ENCODE assay signal across 12 cellular contexts in genomic region chr21:44969965-44970755, GRCh38. TPM values are rescaled to one million over a fixed set of nuclear protein-coding genes. Genes with fewer than 3 reads are reported as not detected.
DNase-seq lines count a peak whose midpoint lies in the region; ATAC-seq, FAIRE-seq and TF ChIP-seq lines count a peak whose summit lies in the region.
"Had no signal": no experiment of that assay in that cellular context is flagged by ENCODE, and none has a peak within 500 bp of the region (broad histone marks: within the 10 kb centered on the region; RNA-seq: fewer than 3 reads in every experiment).

No MANE protein-coding gene starts in this region.

- H3K4ac ChIP-seq in IMR-90 (ENCODE audit: low read depth, low read length) = peak overlapping the region; percentile 86

- H3K4me3 ChIP-seq in IMR-90 (ENCODE audit: insufficient read depth, low read depth, low read length) = no peak overlapping the region
- H3K4me3 ChIP-seq in GM12878 = no peak overlapping the region
- no peak overlapping the region for H3K4me3 ChIP-seq in effector memory CD4-positive, alpha-beta T cell (ENCODE audit: insufficient read depth, low read depth, low read length, poor library complexity, severe bottlenecking)

- no peak overlapping the region for H3K27ac Mint-ChIP-seq in activated T-helper 17 cell treated with anti-CD3 and anti-CD28 coated beads, Interleukin-2, amount 50 U/mL, for 72 hours

- H4K91ac ChIP-seq in IMR-90 (ENCODE audit: insufficient read depth, low read depth, low read length) = peak overlapping the region; percentile 78

- H3K4me2 ChIP-seq in IMR-90 (ENCODE audit: low read depth, low read length) (0 out of 2 replicates have a peak overlapping the region, but pooled peaks have one; percentile 13), GM12878 (ENCODE audit: control insufficient read depth, insufficient read depth) (no peak overlapping the region)

- peak overlapping the region; percentile 50; the same call in 1 of the 2 replicates for H3K23ac ChIP-seq in IMR-90 (ENCODE audit: low read depth, low read length)

- peak overlapping the region; percentile 94 for H2BK20ac ChIP-seq in IMR-90 (ENCODE audit: low read depth, low read length)

- ATAC-seq in IMR-90 (ENCODE audit: low read depth) (peak; percentile 63), GM12878 (no peak)
- ATAC-seq in activated T-helper 17 cell treated with anti-CD3 and anti-CD28 coated beads, Interleukin-2, amount 50 U/mL, for 72 hours (replicated peaks) = no peak

- BruUV-seq in IMR-90 (replicated peaks; lab: Mats Ljungman, UMichigan) = no TSS peak
- BruUV-seq in GM12878 (replicated peaks; lab: Mats Ljungman, UMichigan) = no TSS peak

- RAD21 ChIA-PET in GM12878 (lab: Charles Lee; ENCODE audit: unreplicated experiment) = interaction anchor here (1.7 to 1.9 kb wide), 2 partner anchors 158 to 168 kb away, joined by 4 to 6 read pairs; no protein-coding TSS in a partner anchor

- WGBS in IMR-90 (ENCODE audit: extremely low coverage in 2 of 2, insufficient read length in 1 of 2), 2 experiments = 55% methylated on average over 9 of the region's 24 CpGs; no CpG with 5 or more reads in 1 of the 2 experiments
- 92% methylated on average over 24 of the region's 24 CpGs for WGBS in GM12878 (ENCODE audit: insufficient coverage, insufficient replicate concordance, low lambda C conversion rate, missing lambda C conversion rate)

- H3K18ac ChIP-seq in IMR-90 (ENCODE audit: low read depth, low read length) = peak overlapping the region; percentile 46

- TF ChIP-seq CTCF in IMR-90 (conservative IDR thresholded peaks at IDR 0.05; ENCODE audit: low read depth, low read length) = no peak
- TF ChIP-seq CTCF in GM12878 (IDR thresholded peaks at IDR 0.05 in 2 of 3, conservative IDR thresholded peaks at IDR 0.05 in 1 of 3; ENCODE audit: control insufficient read depth in 2 of 3, extremely low read depth in 1 of 3, insufficient read depth in 1 of 3, low read depth in 3 of 3, low read length in 3 of 3) = no peak

- H2AFZ ChIP-seq in IMR-90 (replicated peaks; ENCODE audit: low read length, poor library complexity) (peak overlapping the region; percentile 73), GM12878 (ENCODE audit: control insufficient read depth, low read depth, low read length) (no peak overlapping the region)

- peak overlapping the region; percentile 85 for H2AK9ac ChIP-seq in IMR-90 (replicated peaks; ENCODE audit: low read depth, low read length, poor library complexity)

- peak overlapping the region; percentile 97 for H2BK120ac ChIP-seq in IMR-90 (ENCODE audit: low read depth, low read length)

- H2AK5ac ChIP-seq in IMR-90 (ENCODE audit: low read depth, low read length) = peak overlapping the region; percentile 73

- peak overlapping the region; percentile 87 for H3K14ac ChIP-seq in IMR-90 (replicated peaks; ENCODE audit: low read depth, low read length)

- intact Hi-C loops in IMR-90 (cut with micrococcal nuclease) (no loop called here), GM12878 (cut with micrococcal nuclease; ENCODE audit: unreplicated experiment) (no loop called here)

- POLR2A ChIA-PET in IMR-90 (lab: Charles Lee; ENCODE audit: unreplicated experiment) = no interaction called here
- POLR2A ChIA-PET in GM12878 (lab: Charles Lee) = no interaction called here

- DNase-seq in AG08395 (ENCODE audit: low spot score) (peak; percentile 19), IMR-90 (peak; percentile 87), GM12878 (ENCODE audit: low read depth, low spot score) (no peak), lung microvascular endothelial cell (ENCODE audit: low read depth in 2 of 2) (peak; percentile 43 to 50), middle frontal gyrus (ENCODE audit: extremely low spot score, low spot score) (no peak), NCI-H146 (lab: John Stamatoyannopoulos, UW) (no peak)
- DNase-seq in effector memory CD4-positive, alpha-beta T cell = no peak
- DNase-seq: activated CD8-positive, alpha-beta memory T cell treated with anti-CD3 and anti-CD28 coated beads for 24 hours; NCI-H1930 had no signal

- CTCF ChIA-PET in IMR-90 (lab: Yijun Ruan, JAX) (interaction anchor here (0.9 to 1.4 kb wide), 3 partner anchors 21 to 158 kb away, joined by 3 to 5 read pairs (median 4); no protein-coding TSS in a partner anchor), GM12878 (lab: Yijun Ruan, JAX) (interaction anchor here (1.3 kb wide), 1 partner anchor 168 kb away, joined by 3 read pairs; no protein-coding TSS in a partner anchor)

- dilution Hi-C loops in IMR-90 (cut with HindIII; ENCODE audit: low sequenced_read_pairs, unreplicated experiment) = no loop called here

- H4K20me1 ChIP-seq in IMR-90 (ENCODE audit: insufficient read depth, low read length) = peaks cover 3% of the 10 kb centered on the region; the same call in 1 of the 2 replicates
- H4K20me1 ChIP-seq in GM12878 (ENCODE audit: control insufficient read depth, insufficient read depth) = no peaks in the 10 kb centered on the region

- H3K9ac ChIP-seq in IMR-90 (ENCODE audit: low read depth, low read length) = no peak overlapping the region
- H3K9ac ChIP-seq in GM12878 (ENCODE audit: control insufficient read depth, insufficient read depth, low read length) = no peak overlapping the region

- no peak for TF ChIP-seq EP300 in GM12878 (IDR thresholded peaks at IDR 0.05; ENCODE audit: borderline replicate concordance in 1 of 2, control insufficient read depth in 1 of 2, low read depth in 2 of 2, low read length in 2 of 2)

- TF ChIP-seq POLR2A in IMR-90 (IDR thresholded peaks at IDR 0.05; ENCODE audit: low read depth, low read length) = 0 out of 2 replicates have a peak, but pooled peaks have one; percentile 9
- no peak for TF ChIP-seq POLR2A in GM12878 (IDR thresholded peaks at IDR 0.05; ENCODE audit: low read depth, low read length)

- H3K4me1 Mint-ChIP-seq in activated T-helper 17 cell treated with anti-CD3 and anti-CD28 coated beads, Interleukin-2, amount 50 U/mL, for 72 hours = peaks cover 4% of the 10 kb centered on the region

- peaks cover 5% of the 10 kb centered on the region; the same call in 1 of the 2 replicates for H3K9me3 ChIP-seq in IMR-90 (ENCODE audit: control insufficient read depth, insufficient read depth, low read length)
- H3K9me3 ChIP-seq in GM12878 (replicated peaks; ENCODE audit: control insufficient read depth, insufficient read depth, low read length) = no peaks in the 10 kb centered on the region; the same call in 2 of the 3 replicates
- H3K9me3 ChIP-seq in effector memory CD4-positive, alpha-beta T cell (ENCODE audit: control insufficient read depth, low read length) = no peaks in the 10 kb centered on the region

- peaks cover 33% of the 10 kb centered on the region for H3K36me3 Mint-ChIP-seq in activated T-helper 17 cell treated with anti-CD3 and anti-CD28 coated beads, Interleukin-2, amount 50 U/mL, for 72 hours (ENCODE audit: low read depth)

- in situ Hi-C loops in IMR-90 (cut with MboI; ENCODE audit: low sequenced_read_pairs) (no loop called here), GM12878 (cut with MboI) (no loop called here)

- H3K9me1 ChIP-seq in IMR-90 (ENCODE audit: insufficient read depth, low read length) = peaks cover 23% of the 10 kb centered on the region

- H3K36me3 ChIP-seq in IMR-90 (ENCODE audit: control insufficient read depth, insufficient read depth, low read length) (peaks cover 34% of the 10 kb centered on the region), GM12878 (ENCODE audit: control insufficient read depth in 2 of 2, insufficient read depth in 2 of 2, low read length in 1 of 2) (peaks cover 8 to 28% of the 10 kb centered on the region in 2 experiments; a peak in 3 of 4 replicates)
- H3K36me3 ChIP-seq in effector memory CD4-positive, alpha-beta T cell (ENCODE audit: control insufficient read depth, insufficient read depth, low read length) = peaks cover 27% of the 10 kb centered on the region

- FAIRE-seq in GM12878 (lab: Jason Lieb, UNC) = no peak
- FAIRE-seq: colon had no signal

- peak overlapping the region; percentile 84 for H2BK5ac ChIP-seq in IMR-90 (ENCODE audit: low read depth, low read length, poor library complexity, severe bottlenecking)

- peak overlapping the region; percentile 55 for H4K5ac ChIP-seq in IMR-90 (ENCODE audit: low read depth, low read length)

- H3K27me3 ChIP-seq in IMR-90 (ENCODE audit: control insufficient read depth, insufficient read depth, low read length) = no peaks in the 10 kb centered on the region
- no peaks in the 10 kb centered on the region for H3K27me3 ChIP-seq in GM12878 (replicated peaks in 1 of 2; ENCODE audit: control insufficient read depth in 2 of 2, insufficient read depth in 2 of 2, low read length in 1 of 2)
- H3K27me3 ChIP-seq in effector memory CD4-positive, alpha-beta T cell (replicated peaks; ENCODE audit: control insufficient read depth, insufficient read depth, low read length, poor library complexity, severe bottlenecking) = no peaks in the 10 kb centered on the region

- peaks cover 7 to 50% of the 10 kb centered on the region in 2 experiments; a peak in 3 of 4 replicates for H3K79me1 ChIP-seq in IMR-90 (ENCODE audit: low read depth in 1 of 2, low read length in 2 of 2)

- TF ChIP-seq RAD21 in IMR-90 (IDR thresholded peaks at IDR 0.05; ENCODE audit: low read length) (peak; percentile 35), GM12878 (IDR thresholded peaks at IDR 0.05; ENCODE audit: insufficient read depth, low read depth, low read length) (no peak)

- no peak overlapping the region for H3K56ac ChIP-seq in IMR-90 (ENCODE audit: extremely low read depth, insufficient read depth, low read length)

- H3K4me3 Mint-ChIP-seq in activated T-helper 17 cell treated with anti-CD3 and anti-CD28 coated beads, Interleukin-2, amount 50 U/mL, for 72 hours = no peak overlapping the region
- H3K4me3 Mint-ChIP-seq: CD4-positive, alpha-beta memory T cell had no signal

- SMC1A ChIA-PET in GM12878 (lab: Charles Lee; ENCODE audit: uncharacterized antibody, unreplicated experiment) = interaction anchor here (0.8 kb wide), 1 partner anchor 170 kb away, joined by 3 read pairs; no protein-coding TSS in a partner anchor

- peak overlapping the region; percentile 83; the same call in 2 of the 3 replicates for H2BK15ac ChIP-seq in IMR-90 (ENCODE audit: low read depth, low read length)

- H4K8ac ChIP-seq in IMR-90 (ENCODE audit: low read depth in 2 of 2, low read length in 2 of 2) = peak overlapping the region; percentile 73 to 78

- H3K27me3 Mint-ChIP-seq in activated T-helper 17 cell treated with anti-CD3 and anti-CD28 coated beads, Interleukin-2, amount 50 U/mL, for 72 hours = no peaks in the 10 kb centered on the region
- H3K27me3 Mint-ChIP-seq: CD4-positive, alpha-beta memory T cell had no signal

- H3K4me1 ChIP-seq in IMR-90 (ENCODE audit: control insufficient read depth, insufficient read depth, low read length) (peaks cover 27% of the 10 kb centered on the region), GM12878 (ENCODE audit: control insufficient read depth, insufficient read depth, low read length) (peaks cover 4% of the 10 kb centered on the region)
- H3K4me1 ChIP-seq in effector memory CD4-positive, alpha-beta T cell (ENCODE audit: control insufficient read depth, insufficient read depth, low read length, poor library complexity, severe bottlenecking) = peaks cover 24% of the 10 kb centered on the region

- H3K79me2 ChIP-seq in GM12878 (ENCODE audit: control insufficient read depth, insufficient read depth, low read length) = no peaks in the 10 kb centered on the region

- peak overlapping the region; percentile 34; the same call in 1 of the 2 replicates for H3K27ac ChIP-seq in IMR-90 (ENCODE audit: insufficient read depth, low read length)
- H3K27ac ChIP-seq in GM12878 (ENCODE audit: control insufficient read depth, insufficient read depth) = no peak overlapping the region
- no peak overlapping the region for H3K27ac ChIP-seq in effector memory CD4-positive, alpha-beta T cell (ENCODE audit: insufficient read depth, low read length, poor library complexity, severe bottlenecking)

- no peaks in the 10 kb centered on the region for H3K9me3 Mint-ChIP-seq in activated T-helper 17 cell treated with anti-CD3 and anti-CD28 coated beads, Interleukin-2, amount 50 U/mL, for 72 hours
- H3K9me3 Mint-ChIP-seq: CD4-positive, alpha-beta memory T cell had no signal

RNA-seq across cellular contexts. Expression of gene SLX9, which starts 30.3 kb away (rescaled TPM):
- total RNA-seq in IMR-90 (2012; rRNA removed) = 10.4 and 17.5 TPM in 2 replicates
- polyA plus RNA-seq in IMR-90 (2012; rRNA removed) = 21.7 and 27.4 TPM in 2 replicates
- polyA plus RNA-seq in IMR-90 (2012; cell fraction: cytosol; rRNA removed) = 29.5 and 45.6 TPM in 2 replicates
- 26.6 and 28.5 TPM in 2 replicates for polyA plus RNA-seq in IMR-90 (2012; cell fraction: nucleus; rRNA removed; ENCODE audit: low replicate concordance)
- total RNA-seq in GM12878 (2013; cell fraction: nucleolus; rRNA removed) = 6.2 and 8.6 TPM in 2 replicates
- total RNA-seq in GM12878 (2014; rRNA removed) = 39.4 and 40.2 TPM in 2 replicates
- total RNA-seq in GM12878 (2014; rRNA removed; fragmentation: Illumina TruSeq; extraction: Trizol) = 17.0 and 18.0 TPM in 2 replicates
- 81.3 and 83.2 TPM in 2 replicates for total RNA-seq in GM12878 (2021)
- polyA plus RNA-seq in GM12878 (2011; ENCODE audit: low read depth) = 6.3 TPM
- 14.8 and 27.7 TPM in 2 replicates for polyA plus RNA-seq in GM12878 (2011; rRNA removed)
- 32.2 and 59.0 TPM in 2 replicates for polyA plus RNA-seq in GM12878 (2011; cell fraction: cytosol; rRNA removed)
- polyA plus RNA-seq in GM12878 (2011; cell fraction: nucleus; rRNA removed) = 33.4 and 49.2 TPM in 2 replicates
- 22.6 and 22.7 TPM in 2 replicates for polyA plus RNA-seq in GM12878 (2012)
- 1.7 and 5.9 TPM in 2 replicates for polyA plus RNA-seq in GM12878 (2014; fragmentation: Illumina TruSeq; extraction: Trizol)
- 1 to 10 TPM in 1 of 2 experiments, under 1 TPM in 1; 0.69 to 5.5 TPM for polyA plus RNA-seq in GM12878 (2014; fragmentation: Nextera tagmentation; extraction: Ambion mirVana)
- 53.6 and 62.2 TPM in 2 replicates for polyA plus RNA-seq in GM12878 (2014; rRNA removed)
- 10 to 100 TPM; 69.2 to 75.5 TPM for polyA plus RNA-seq in GM12878 (2016; fragmentation: Nextera tagmentation; extraction: Ambion mirVana)
- polyA minus RNA-seq in GM12878 (2011; rRNA and poly(A)+ RNA removed) = 10.2 and 16.9 TPM in 2 replicates
- polyA minus RNA-seq in GM12878 (2011; cell fraction: cytosol; rRNA and poly(A)+ RNA removed) = 12.4 and 18.7 TPM in 2 replicates
- 2.8 and 6.0 TPM in 2 replicates for polyA minus RNA-seq in GM12878 (2011; cell fraction: nucleus; rRNA and poly(A)+ RNA removed)
- total RNA-seq in lung microvascular endothelial cell = 16.3 and 19.8 TPM in 2 replicates
- total RNA-seq in activated T-helper 17 cell treated with anti-CD3 and anti-CD28 coated beads, Interleukin-2, amount 50 U/mL, for 72 hours = 10 to 100 TPM; 28.6 to 56.7 TPM

RNA-seq across cellular contexts. Expression of gene ITGB2, which starts 49.5 kb away (rescaled TPM):
- total RNA-seq in IMR-90 (2012; rRNA removed) = not detected in 2 replicates
- polyA plus RNA-seq in IMR-90 (2012; rRNA removed) = 0.14 TPM in 1 of 2 replicates, not detected in the other
- polyA plus RNA-seq in IMR-90 (2012; cell fraction: cytosol; rRNA removed) = 0.06 and 0.15 TPM in 2 replicates
- polyA plus RNA-seq in IMR-90 (2012; cell fraction: nucleus; rRNA removed; ENCODE audit: low replicate concordance) = 0.07 TPM in 1 of 2 replicates, not detected in the other
- 316 and 431 TPM in 2 replicates for total RNA-seq in GM12878 (2013; cell fraction: nucleolus; rRNA removed)
- total RNA-seq in GM12878 (2014; rRNA removed) = 85.3 and 101 TPM in 2 replicates
- 25.2 and 31.3 TPM in 2 replicates for total RNA-seq in GM12878 (2014; rRNA removed; fragmentation: Illumina TruSeq; extraction: Trizol)
- 162 and 172 TPM in 2 replicates for total RNA-seq in GM12878 (2021)
- polyA plus RNA-seq in GM12878 (2011; ENCODE audit: low read depth) = 46.7 TPM
- 31.3 and 57.2 TPM in 2 replicates for polyA plus RNA-seq in GM12878 (2011; rRNA removed)
- polyA plus RNA-seq in GM12878 (2011; cell fraction: cytosol; rRNA removed) = 131 and 135 TPM in 2 replicates
- 271 and 308 TPM in 2 replicates for polyA plus RNA-seq in GM12878 (2011; cell fraction: nucleus; rRNA removed)
- 78.4 and 88.1 TPM in 2 replicates for polyA plus RNA-seq in GM12878 (2012)
- 17.2 and 38.7 TPM in 2 replicates for polyA plus RNA-seq in GM12878 (2014; fragmentation: Illumina TruSeq; extraction: Trizol)
- polyA plus RNA-seq in GM12878 (2014; fragmentation: Nextera tagmentation; extraction: Ambion mirVana) = 10 to 100 TPM in 1 of 2 experiments, 1 to 10 TPM in 1; 8.0 to 19.8 TPM
- 60.6 and 67.5 TPM in 2 replicates for polyA plus RNA-seq in GM12878 (2014; rRNA removed)
- polyA plus RNA-seq in GM12878 (2016; fragmentation: Nextera tagmentation; extraction: Ambion mirVana) = 100 to 1,000 TPM; 120 to 128 TPM
- polyA minus RNA-seq in GM12878 (2011; rRNA and poly(A)+ RNA removed) = 34.5 and 84.6 TPM in 2 replicates
- 49.2 and 68.0 TPM in 2 replicates for polyA minus RNA-seq in GM12878 (2011; cell fraction: cytosol; rRNA and poly(A)+ RNA removed)
- polyA minus RNA-seq in GM12878 (2011; cell fraction: nucleus; rRNA and poly(A)+ RNA removed) = 58.9 and 82.0 TPM in 2 replicates
- 0.20 and 0.22 TPM in 2 replicates for total RNA-seq in lung microvascular endothelial cell
- total RNA-seq in activated T-helper 17 cell treated with anti-CD3 and anti-CD28 coated beads, Interleukin-2, amount 50 U/mL, for 72 hours = 100 to 1,000 TPM; 240 to 302 TPM

Comparison
In these comparisons a context has a peak if more than half of its experiments do, and no peak if none do; other contexts are left out.
1. DNase-seq: peak in AG08395 (single experiment), IMR-90 (single experiment) and lung microvascular endothelial cell (2 of 2); none in GM12878 (single experiment), middle frontal gyrus (single experiment), NCI-H146 (single experiment) and effector memory CD4-positive, alpha-beta T cell (0 of 3).
2. RNA of gene ITGB2, which starts 49.5 kb away (total RNA-seq): 240 to 302 TPM in activated T-helper 17 cell treated with anti-CD3 and anti-CD28 coated beads, Interleukin-2, amount 50 U/mL, for 72 hours and 25.2 to 431 TPM in GM12878; 0.20 to 0.22 TPM in lung microvascular endothelial cell and not detected in IMR-90; every median in the first group is over 10 times any median in the second.